1 cellular context compared by ENCODE assay signal in genomic region chr2:86048888-86049287, GRCh38.
TF ChIP-seq lines count a peak whose summit lies in the region.

No MANE protein-coding gene starts in this region.

TF ChIP-seq in SK-N-SH treated with all-trans-retinoic acid at 6 μM for 48 hours, 23 proteins besides CTCF, POLR2A, EP300 and RAD21 (continued from another document):
- TF ChIP-seq CSRNP3 (CRISPR knock-in tag; IDR thresholded peaks at IDR 0.05): no peak
